Comparison of ENCODE assay signal across 8 cellular contexts in genomic region chr7:10940748-10941358, GRCh38. TPM values are rescaled to one million over a fixed set of nuclear protein-coding genes. Genes with fewer than 3 reads are reported as not detected.
DNase-seq lines count a peak whose midpoint lies in the region; ATAC-seq, FAIRE-seq and TF ChIP-seq lines count a peak whose summit lies in the region.

No MANE protein-coding gene starts in this region.

- DNase-seq in stimulated activated CD4-positive, alpha-beta T cell treated with anti-CD3 and anti-CD28 coated beads, Interleukin-15, amount 100 ng/mL, for 24 hours: peak; percentile 15
- no peak for DNase-seq in stimulated activated CD4-positive, alpha-beta T cell treated with anti-CD3 and anti-CD28 coated beads, Interleukin-1b, Interleukin-23, amount 100 ng/mL, for 48 hours
- peak; percentile 69 for DNase-seq in NCI-H748 treated with DMSO at 0.1 percent for 48 hours (lab: John Stamatoyannopoulos, UW)
- no peak for DNase-seq in osteoblast (ENCODE audit: insufficient read length, low spot score, missing footprints)
- DNase-seq in urothelium cell line (ENCODE audit: low spot score): no peak
- DNase-seq in iPS-NIHi7 (ENCODE audit: extremely low spot score): no peak
- DNase-seq in stimulated activated effector memory CD8-positive, alpha-beta T cell treated with anti-CD3 and anti-CD28 coated beads, Interleukin-12 subunit alpha, Interleukin-12 subunit beta, amount 100 ng/mL, for 72 hours (ENCODE audit: low spot score in 2 of 2): no peak

- H3K36me3 ChIP-seq in ectodermal cell (ENCODE audit: control insufficient read depth, insufficient read depth, low read length) (peaks cover 14% of the 10 kb centered on the region), osteoblast (ENCODE audit: insufficient read depth, low read length) (peaks cover 14% of the 10 kb centered on the region)

- no peak overlapping the region for H3K27ac Mint-ChIP-seq in stimulated activated effector memory CD8-positive, alpha-beta T cell treated with anti-CD3 and anti-CD28 coated beads, Interleukin-12 subunit alpha, Interleukin-12 subunit beta, amount 100 ng/mL, for 72 hours

- TF ChIP-seq CTCF in osteoblast (IDR thresholded peaks at IDR 0.05; ENCODE audit: extremely low read depth, low read depth, low read length): no peak

- H3K79me2 ChIP-seq in osteoblast (ENCODE audit: insufficient read depth, low read length): peaks cover 41% of the 10 kb centered on the region

- peak overlapping the region; percentile 99 for H2AFZ ChIP-seq in osteoblast (ENCODE audit: low read length)

- H3K27ac ChIP-seq in ectodermal cell (ENCODE audit: insufficient read depth, low read depth, low read length, poor library complexity, severe bottlenecking) (peak overlapping the region; percentile 100), osteoblast (ENCODE audit: low read depth, low read length) (peak overlapping the region; percentile 99)

- ATAC-seq in stimulated activated effector memory CD8-positive, alpha-beta T cell treated with anti-CD3 and anti-CD28 coated beads, Interleukin-12 subunit alpha, Interleukin-12 subunit beta, amount 100 ng/mL, for 72 hours: no peak

- no peak for FAIRE-seq in urothelium cell line (lab: Jason Lieb, UNC)

- H3K27me3 ChIP-seq in ectodermal cell (ENCODE audit: control insufficient read depth, insufficient read depth, low read length, poor library complexity, severe bottlenecking) (no peaks in the 10 kb centered on the region), osteoblast (ENCODE audit: insufficient read depth, low read length) (no peaks in the 10 kb centered on the region)

- peaks cover 16% of the 10 kb centered on the region for H3K4me1 Mint-ChIP-seq in stimulated activated effector memory CD8-positive, alpha-beta T cell treated with anti-CD3 and anti-CD28 coated beads, Interleukin-12 subunit alpha, Interleukin-12 subunit beta, amount 100 ng/mL, for 72 hours

- H3K9me3 ChIP-seq in ectodermal cell (ENCODE audit: control insufficient read depth, low read length) (no peaks in the 10 kb centered on the region), osteoblast (ENCODE audit: low read depth, low read length) (no peaks in the 10 kb centered on the region)

- H3K4me2 ChIP-seq in osteoblast (ENCODE audit: insufficient read depth, low read length): peak overlapping the region; percentile 97

- H3K4me1 ChIP-seq in ectodermal cell (ENCODE audit: control insufficient read depth, insufficient read depth, low read length): peaks cover 4% of the 10 kb centered on the region
- peaks cover 13% of the 10 kb centered on the region for H3K4me1 ChIP-seq in osteoblast (ENCODE audit: insufficient read depth, low read length)

- WGBS in ectodermal cell, 2 experiments: 40 to 46% methylated on average over 13 to 16 of the region's 18 CpGs

- H3K4me3 ChIP-seq in ectodermal cell (ENCODE audit: insufficient read depth, low read depth, low read length) (peak overlapping the region; percentile 99), osteoblast (ENCODE audit: insufficient read depth, low read length) (peak overlapping the region; percentile 94)

- peaks cover 9% of the 10 kb centered on the region for H4K20me1 ChIP-seq in osteoblast (ENCODE audit: insufficient read depth, low read length)

- no peaks in the 10 kb centered on the region for H3K9me3 Mint-ChIP-seq in stimulated activated effector memory CD8-positive, alpha-beta T cell treated with anti-CD3 and anti-CD28 coated beads, Interleukin-12 subunit alpha, Interleukin-12 subunit beta, amount 100 ng/mL, for 72 hours

- H3K4me3 Mint-ChIP-seq in stimulated activated effector memory CD8-positive, alpha-beta T cell treated with anti-CD3 and anti-CD28 coated beads, Interleukin-12 subunit alpha, Interleukin-12 subunit beta, amount 100 ng/mL, for 72 hours: no peak overlapping the region

- H3K36me3 Mint-ChIP-seq in stimulated activated effector memory CD8-positive, alpha-beta T cell treated with anti-CD3 and anti-CD28 coated beads, Interleukin-12 subunit alpha, Interleukin-12 subunit beta, amount 100 ng/mL, for 72 hours: peaks cover 24% of the 10 kb centered on the region

RNA-seq across cellular contexts. Expression of gene PHF14, which starts 32.8 kb away (rescaled TPM):
- 62.4 TPM for polyA plus RNA-seq in ectodermal cell (2013, experiment 1 of 4)
- 57.6 TPM for polyA plus RNA-seq in ectodermal cell (2013, experiment 2 of 4)
- 67.3 TPM for polyA plus RNA-seq in ectodermal cell (2013, experiment 3 of 4)
- polyA plus RNA-seq in ectodermal cell (2013, experiment 4 of 4): 66.5 TPM
- total RNA-seq in osteoblast: 36.9 and 38.0 TPM in 2 replicates

Comparison
In these comparisons a context has a peak if more than half of its experiments do, and no peak if none do; other contexts are left out.
1. DNase-seq: peak in stimulated activated CD4-positive, alpha-beta T cell treated with anti-CD3 and anti-CD28 coated beads, Interleukin-15, amount 100 ng/mL, for 24 hours (single experiment) and NCI-H748 treated with DMSO at 0.1 percent for 48 hours (single experiment); none in stimulated activated CD4-positive, alpha-beta T cell treated with anti-CD3 and anti-CD28 coated beads, Interleukin-1b, Interleukin-23, amount 100 ng/mL, for 48 hours (single experiment), osteoblast (single experiment), urothelium cell line (single experiment), iPS-NIHi7 (single experiment) and stimulated activated effector memory CD8-positive, alpha-beta T cell treated with anti-CD3 and anti-CD28 coated beads, Interleukin-12 subunit alpha, Interleukin-12 subunit beta, amount 100 ng/mL, for 72 hours (0 of 2).